In genomic region chr15:40410476-40410875, GRCh38 we compare ENCODE assay signal across 20 cellular contexts. TPM values are rescaled to one million over a fixed set of nuclear protein-coding genes. Genes with fewer than 3 reads are reported as not detected.
A peak's percentile ranks its signal among the peaks of the same experiment; 100 is the strongest.
DNase-seq lines count a peak whose midpoint lies in the region; ATAC-seq and TF ChIP-seq lines count a peak whose summit lies in the region.
"Had no signal": no experiment of that assay in that cellular context is flagged by ENCODE, and none has a peak within 500 bp of the region (broad histone marks: within the 10 kb centered on the region; RNA-seq: fewer than 3 reads in every experiment).

No MANE protein-coding gene starts in this region.

- H3K14ac ChIP-seq in trophoblast cell (ENCODE audit: low read length) = no peak overlapping the region

- H3K79me2 ChIP-seq in trophoblast cell (ENCODE audit: control insufficient read depth, insufficient read depth, low read length, poor library complexity) = peaks cover 3% of the 10 kb centered on the region

- peaks cover 28% of the 10 kb centered on the region for H3K4me1 Mint-ChIP-seq in T-helper 2 cell treated with Interferon-gamma antibody and Interleukin-4, amounts not matched to agents 5 μg/mL and 100 μg/mL, for 36 hours (ENCODE audit: low read depth)
- peaks cover 18 to 29% of the 10 kb centered on the region in 2 donors for H3K4me1 Mint-ChIP-seq in natural killer cell treated with Interleukin-12 subunit alpha and Interleukin-12 subunit beta and Interleukin-15 and Interleukin-18, amount 100 ng/mL, for 72 hours (ENCODE audit: low read depth in 2 of 2)
- peaks cover 20 to 28% of the 10 kb centered on the region in 2 donors for H3K4me1 Mint-ChIP-seq in natural killer cell

- no peak overlapping the region for H3K4me3 Mint-ChIP-seq in T-helper 2 cell treated with Interferon-gamma antibody and Interleukin-4, amounts not matched to agents 5 μg/mL and 100 μg/mL, for 36 hours
- no peak overlapping the region for H3K4me3 Mint-ChIP-seq in natural killer cell treated with Interleukin-12 subunit alpha and Interleukin-12 subunit beta and Interleukin-15 and Interleukin-18, amount 100 ng/mL, for 72 hours
- no peak overlapping the region for H3K4me3 Mint-ChIP-seq in natural killer cell
- H3K4me3 Mint-ChIP-seq: CD14-positive monocyte; CD8-positive, alpha-beta T cell; HFFc6 had no signal

- intact Hi-C loops in natural killer cell (cut with micrococcal nuclease) = no loop called here

- no peak overlapping the region for H2BK5ac ChIP-seq in trophoblast cell (ENCODE audit: low read depth, low read length, poor library complexity)

- H3K23ac ChIP-seq in trophoblast cell (ENCODE audit: low read length) = no peak overlapping the region

- no peaks in the 10 kb centered on the region for H3K27me3 Mint-ChIP-seq in T-helper 2 cell treated with Interferon-gamma antibody and Interleukin-4, amounts not matched to agents 5 μg/mL and 100 μg/mL, for 36 hours (ENCODE audit: low read depth)
- H3K27me3 Mint-ChIP-seq in natural killer cell treated with Interleukin-12 subunit alpha and Interleukin-12 subunit beta and Interleukin-15 and Interleukin-18, amount 100 ng/mL, for 72 hours = no peaks in the 10 kb centered on the region
- no peaks in the 10 kb centered on the region for H3K27me3 Mint-ChIP-seq in natural killer cell (ENCODE audit: low read depth in 2 of 2)

- no peaks in the 10 kb centered on the region for H3K27me3 ChIP-seq in trophoblast cell (ENCODE audit: insufficient read depth, low read length)

- peaks cover 61% of the 10 kb centered on the region for H3K36me3 Mint-ChIP-seq in T-helper 2 cell treated with Interferon-gamma antibody and Interleukin-4, amounts not matched to agents 5 μg/mL and 100 μg/mL, for 36 hours (ENCODE audit: low read depth)
- peaks cover 14% of the 10 kb centered on the region for H3K36me3 Mint-ChIP-seq in natural killer cell treated with Interleukin-12 subunit alpha and Interleukin-12 subunit beta and Interleukin-15 and Interleukin-18, amount 100 ng/mL, for 72 hours
- H3K36me3 Mint-ChIP-seq in natural killer cell = peaks cover 19% of the 10 kb centered on the region

- H3K79me1 ChIP-seq in trophoblast cell (ENCODE audit: low read length) = peaks cover 3% of the 10 kb centered on the region

- no peak overlapping the region for H3K18ac ChIP-seq in trophoblast cell (ENCODE audit: low read length)

- ATAC-seq in natural killer cell treated with Interleukin-12 subunit alpha and Interleukin-12 subunit beta and Interleukin-15 and Interleukin-18, amount 100 ng/mL, for 72 hours = no peak
- ATAC-seq in natural killer cell = no peak
- ATAC-seq: CD8-positive, alpha-beta T cell had no signal

- H3K4me1 ChIP-seq in trophoblast cell (ENCODE audit: control insufficient read depth in 1 of 2, insufficient read depth in 2 of 2, low read length in 2 of 2) = peaks cover 0 to 4% of the 10 kb centered on the region in 2 experiments

- no peak overlapping the region for H4K91ac ChIP-seq in trophoblast cell (ENCODE audit: low read depth, low read length)

- H3K9me3 ChIP-seq in trophoblast cell (ENCODE audit: insufficient read depth, low read depth, low read length) = no peaks in the 10 kb centered on the region
- H3K9me3 ChIP-seq: Caco-2 had no signal

- no peak overlapping the region for H2BK12ac ChIP-seq in trophoblast cell (ENCODE audit: low read length)

- no peak overlapping the region for H4K8ac ChIP-seq in trophoblast cell (ENCODE audit: low read depth, low read length)

- H3K27ac ChIP-seq in trophoblast cell (ENCODE audit: low read depth, low read length) = no peak overlapping the region
- H3K27ac ChIP-seq: 22Rv1 had no signal

- no peak overlapping the region for H2AK5ac ChIP-seq in trophoblast cell (ENCODE audit: low read length)

- no peak overlapping the region for H2BK120ac ChIP-seq in trophoblast cell (ENCODE audit: insufficient read depth, low read length, poor library complexity)

- WGBS in trophoblast cell (ENCODE audit: extremely low coverage, insufficient coverage, insufficient read length) = no CpG with 5 or more reads among the region's 11 CpGs

- H2AFZ ChIP-seq in trophoblast cell (ENCODE audit: insufficient read depth, low read length, poor library complexity) = no peak overlapping the region

- peak overlapping the region; percentile 30 for H3K4me3 ChIP-seq in trophoblast cell (ENCODE audit: low read depth, low read length)

- no peak overlapping the region for H4K12ac ChIP-seq in trophoblast cell (ENCODE audit: low read depth, low read length)

- H3K36me3 ChIP-seq in trophoblast cell (ENCODE audit: control insufficient read depth in 1 of 2, insufficient read depth in 2 of 2, low read length in 2 of 2) = peaks cover 40 to 50% of the 10 kb centered on the region in 2 experiments

- H3K9me3 Mint-ChIP-seq in T-helper 2 cell treated with Interferon-gamma antibody and Interleukin-4, amounts not matched to agents 5 μg/mL and 100 μg/mL, for 36 hours = no peaks in the 10 kb centered on the region
- no peaks in the 10 kb centered on the region for H3K9me3 Mint-ChIP-seq in natural killer cell treated with Interleukin-12 subunit alpha and Interleukin-12 subunit beta and Interleukin-15 and Interleukin-18, amount 100 ng/mL, for 72 hours
- H3K9me3 Mint-ChIP-seq in natural killer cell = no peaks in the 10 kb centered on the region
- H3K9me3 Mint-ChIP-seq: CD14-positive monocyte; CD8-positive, alpha-beta T cell; HFFc6 had no signal

- TF ChIP-seq CTCF in natural killer cell (IDR thresholded peaks at IDR 0.05) = no peak

- peak overlapping the region; percentile 13 for H3K27ac Mint-ChIP-seq in T-helper 2 cell treated with Interferon-gamma antibody and Interleukin-4, amounts not matched to agents 5 μg/mL and 100 μg/mL, for 36 hours
- H3K27ac Mint-ChIP-seq in natural killer cell treated with Interleukin-12 subunit alpha and Interleukin-12 subunit beta and Interleukin-15 and Interleukin-18, amount 100 ng/mL, for 72 hours = peak overlapping the region; percentile 13 to 20
- H3K27ac Mint-ChIP-seq in natural killer cell = no peak overlapping the region
- H3K27ac Mint-ChIP-seq: CD8-positive, alpha-beta T cell; HFFc6 had no signal

- no peak overlapping the region for H3K9ac ChIP-seq in trophoblast cell (ENCODE audit: low read length)

- no peak for DNase-seq in T-helper 2 cell treated with Interferon-gamma antibody and Interleukin-4, amounts not matched to agents 5 μg/mL and 100 μg/mL, for 36 hours (ENCODE audit: low spot score)
- no peak for DNase-seq in T-helper 2 cell
- DNase-seq in natural killer cell treated with Interleukin-12 subunit alpha and Interleukin-12 subunit beta and Interleukin-15 and Interleukin-18, amount 100 ng/mL, for 72 hours (ENCODE audit: low spot score) = no peak
- no peak for DNase-seq in natural killer cell
- no peak for DNase-seq in trophoblast cell
- DNase-seq in cerebellar cortex (ENCODE audit: low spot score) = no peak
- no peak for DNase-seq in NOMO-1 treated with DMSO at 0.1 percent for 48 hours (lab: John Stamatoyannopoulos, UW; ENCODE audit: unreplicated experiment)
- DNase-seq in hepatic stellate cell (ENCODE audit: low spot score) = no peak
- DNase-seq: Caco-2; CD8-positive, alpha-beta T cell; DMS53; GF-D8; HCEC 1CT; HFFc6 had no signal

- no peak overlapping the region for H3K4ac ChIP-seq in trophoblast cell (ENCODE audit: low read depth, low read length)

- H3K4me2 ChIP-seq in trophoblast cell (ENCODE audit: low read length) = no peak overlapping the region

RNA-seq across cellular contexts. Expression of gene IVD, which starts 4.9 kb away (rescaled TPM):
- 100 to 1,000 TPM in 1 of 2 donors, 10 to 100 TPM in 1; 63.3 to 111 TPM for total RNA-seq in natural killer cell treated with Interleukin-12 subunit alpha and Interleukin-12 subunit beta and Interleukin-15 and Interleukin-18, amount 100 ng/mL, for 72 hours
- total RNA-seq in natural killer cell = 10 to 100 TPM; 56.2 to 76.8 (median 67.3) TPM
- 9.5 and 9.7 TPM in 2 replicates for polyA plus RNA-seq in trophoblast cell (2013)

RNA-seq across cellular contexts. Expression of gene KNSTRN, which starts 28.0 kb away (rescaled TPM):
- total RNA-seq in natural killer cell treated with Interleukin-12 subunit alpha and Interleukin-12 subunit beta and Interleukin-15 and Interleukin-18, amount 100 ng/mL, for 72 hours = 10 to 100 TPM; 32.4 to 75.1 TPM
- total RNA-seq in natural killer cell = 1 to 10 TPM; 5.4 to 7.6 (median 5.6) TPM
- 28.5 and 32.1 TPM in 2 replicates for polyA plus RNA-seq in trophoblast cell (2013)

RNA-seq across cellular contexts. Expression of gene BAHD1, which starts 30.3 kb away (rescaled TPM):
- 10 to 100 TPM; 27.9 to 29.2 TPM for total RNA-seq in natural killer cell treated with Interleukin-12 subunit alpha and Interleukin-12 subunit beta and Interleukin-15 and Interleukin-18, amount 100 ng/mL, for 72 hours
- 10 to 100 TPM; 29.4 to 48.9 (median 41.8) TPM for total RNA-seq in natural killer cell
- polyA plus RNA-seq in trophoblast cell (2013) = 10.8 and 11.1 TPM in 2 replicates

RNA-seq across cellular contexts. Expression of gene DISP2, which starts 52.5 kb away (rescaled TPM):
- under 1 TPM; 0.25 to 1.00 TPM for total RNA-seq in natural killer cell treated with Interleukin-12 subunit alpha and Interleukin-12 subunit beta and Interleukin-15 and Interleukin-18, amount 100 ng/mL, for 72 hours
- total RNA-seq in natural killer cell = 1 to 10 TPM in 1 of 3 donors, under 1 TPM in 2; 0.20 to 1.0 (median 0.26) TPM
- polyA plus RNA-seq in trophoblast cell (2013) = 0.34 and 0.35 TPM in 2 replicates

RNA-seq across cellular contexts. Expression of gene PHGR1, which starts 59.6 kb away (rescaled TPM):
- not detected for total RNA-seq in natural killer cell treated with Interleukin-12 subunit alpha and Interleukin-12 subunit beta and Interleukin-15 and Interleukin-18, amount 100 ng/mL, for 72 hours
- total RNA-seq in natural killer cell = not detected
- not detected in 2 replicates for polyA plus RNA-seq in trophoblast cell (2013)
- total RNA-seq: A673; CD8-positive, alpha-beta T cell; H1; HFFc6; HT1080 had no signal
- polyA plus RNA-seq: BJ, CD14-positive monocyte, H1 had no signal

Comparison
In these comparisons a context has a peak if more than half of its experiments do, and no peak if none do; other contexts are left out.
1. H3K27ac Mint-ChIP-seq: peak in T-helper 2 cell treated with Interferon-gamma antibody and Interleukin-4, amounts not matched to agents 5 μg/mL and 100 μg/mL, for 36 hours (single experiment) and natural killer cell treated with Interleukin-12 subunit alpha and Interleukin-12 subunit beta and Interleukin-15 and Interleukin-18, amount 100 ng/mL, for 72 hours (2 of 2); none in natural killer cell (0 of 2).